ENCODE assay signal across 29 cellular contexts in genomic region chr6:118993358-118993757, GRCh38.
"Had no signal": no experiment of that assay in that cellular context is flagged by ENCODE, and none has a peak within 500 bp of the region (broad histone marks: within the 10 kb centered on the region; RNA-seq: fewer than 3 reads in every experiment).

No MANE protein-coding gene starts in this region.

- H3K4me1 ChIP-seq: neural progenitor cell, psoas muscle, spleen, suprapubic skin, testis, tibial artery, transverse colon, upper lobe of right lung, uterus had no signal

- H3K4me3 ChIP-seq: neural progenitor cell, pancreas, psoas muscle, skin epidermis, smooth muscle cell, spleen, suprapubic skin, testis, tibial artery, transverse colon, upper lobe of right lung, uterus had no signal

- H3K4me3 Mint-ChIP-seq: naive thymus-derived CD4-positive, alpha-beta T cell; natural killer cell; nephron; neural progenitor cell; stimulated activated memory B cell treated with anti-CD40 and anti-IgM and Interleukin-4, amounts not matched to agents 10 μg/mL and 1 μg/mL and 100 μg/mL, for 72 hours; stimulated activated naive CD8-positive, alpha-beta T cell treated with anti-CD3 and anti-CD28 coated beads, Interleukin-15, amount 100 ng/mL, for 72 hours; type B pancreatic cell had no signal

- FAIRE-seq: pancreas had no signal

- H3K27me3 ChIP-seq: neural progenitor cell, pancreas, spleen, suprapubic skin, testis, tibial artery, transverse colon, upper lobe of right lung, uterus had no signal

- H3K9me3 ChIP-seq: pancreas, psoas muscle, spleen, suprapubic skin, testis, tibial artery, transverse colon, upper lobe of right lung, uterus had no signal

- DNase-seq: naive thymus-derived CD4-positive, alpha-beta T cell; natural killer cell; occipital lobe; pancreas; psoas muscle; right cardiac atrium; spleen; stimulated activated CD4-positive, alpha-beta T cell treated with anti-CD3 and anti-CD28 coated beads, Interleukin-12 subunit alpha, Interleukin-12 subunit beta, amount 100 ng/mL, for 4 hours; stimulated activated CD4-positive, alpha-beta T cell treated with anti-CD3 and anti-CD28 coated beads, Interleukin-1b, Interleukin-23, amount 100 ng/mL, for 48 hours; stimulated activated CD4-positive, alpha-beta T cell treated with anti-CD3 and anti-CD28 coated beads, Interleukin-4, amount 100 ng/mL, for 1 hour; stimulated activated CD4-positive, alpha-beta T cell treated with anti-CD3 and anti-CD28 coated beads, Interleukin-4, amount 100 ng/mL, for 4 hours; stimulated activated CD8-positive, alpha-beta memory T cell treated with anti-CD3 and anti-CD28 coated beads, Interleukin-4, amount 100 ng/mL, for 48 hours; stimulated activated naive CD4-positive, alpha-beta T cell; stimulated activated naive CD8-positive, alpha-beta T cell treated with anti-CD3 and anti-CD28 coated beads, Interleukin-15, amount 100 ng/mL, for 72 hours; stimulated activated naive CD8-positive, alpha-beta T cell treated with anti-CD3 and anti-CD28 coated beads, Interleukin-15, Interleukin-2, amounts not matched to agents 100 U/mL and 50 U/mL, for 24 hours; substantia nigra; testis; tibial artery; transverse colon; upper lobe of right lung; uterus had no signal

- H3K9me3 Mint-ChIP-seq: naive thymus-derived CD4-positive, alpha-beta T cell; natural killer cell; nephron; neural progenitor cell; stimulated activated memory B cell treated with anti-CD40 and anti-IgM and Interleukin-4, amounts not matched to agents 10 μg/mL and 1 μg/mL and 100 μg/mL, for 72 hours; stimulated activated naive CD8-positive, alpha-beta T cell treated with anti-CD3 and anti-CD28 coated beads, Interleukin-15, amount 100 ng/mL, for 72 hours; type B pancreatic cell had no signal

- H3K4me2 ChIP-seq: neural progenitor cell, smooth muscle cell had no signal

- H3K36me3 ChIP-seq: neural progenitor cell, pancreas, spleen, suprapubic skin, tibial artery, transverse colon, upper lobe of right lung had no signal

- H3K36me3 Mint-ChIP-seq: natural killer cell; stimulated activated memory B cell treated with anti-CD40 and anti-IgM and Interleukin-4, amounts not matched to agents 10 μg/mL and 1 μg/mL and 100 μg/mL, for 72 hours; type B pancreatic cell had no signal

- ATAC-seq: naive thymus-derived CD4-positive, alpha-beta T cell; natural killer cell; pancreas; psoas muscle; right cardiac atrium; sciatic nerve; stimulated activated memory B cell treated with anti-CD40 and anti-IgM and Interleukin-4, amounts not matched to agents 10 μg/mL and 1 μg/mL and 100 μg/mL, for 72 hours; stimulated activated naive CD8-positive, alpha-beta T cell treated with anti-CD3 and anti-CD28 coated beads, Interleukin-15, amount 100 ng/mL, for 72 hours; stimulated activated naive CD8-positive, alpha-beta T cell treated with anti-CD3 and anti-CD28 coated beads, Interleukin-15, Interleukin-2, amounts not matched to agents 100 U/mL and 50 U/mL, for 24 hours; upper lobe of right lung had no signal

- H3K27ac Mint-ChIP-seq: naive thymus-derived CD4-positive, alpha-beta T cell; natural killer cell; nephron; neural progenitor cell; stimulated activated memory B cell treated with anti-CD40 and anti-IgM and Interleukin-4, amounts not matched to agents 10 μg/mL and 1 μg/mL and 100 μg/mL, for 72 hours; stimulated activated naive CD8-positive, alpha-beta T cell treated with anti-CD3 and anti-CD28 coated beads, Interleukin-15, amount 100 ng/mL, for 72 hours; type B pancreatic cell had no signal

- H2AFZ ChIP-seq: neural progenitor cell had no signal

- H3K9ac ChIP-seq: neural progenitor cell had no signal

- H3K27ac ChIP-seq: neural progenitor cell, pancreas, psoas muscle, skin epidermis, spleen, suprapubic skin, testis, tibial artery, transverse colon, upper lobe of right lung, uterus had no signal

- H3K4me1 Mint-ChIP-seq: natural killer cell; nephron; stimulated activated memory B cell treated with anti-CD40 and anti-IgM and Interleukin-4, amounts not matched to agents 10 μg/mL and 1 μg/mL and 100 μg/mL, for 72 hours; stimulated activated naive CD8-positive, alpha-beta T cell treated with anti-CD3 and anti-CD28 coated beads, Interleukin-15, amount 100 ng/mL, for 72 hours had no signal

- H3K27me3 Mint-ChIP-seq: naive thymus-derived CD4-positive, alpha-beta T cell; stimulated activated memory B cell treated with anti-CD40 and anti-IgM and Interleukin-4, amounts not matched to agents 10 μg/mL and 1 μg/mL and 100 μg/mL, for 72 hours; stimulated activated naive CD8-positive, alpha-beta T cell treated with anti-CD3 and anti-CD28 coated beads, Interleukin-15, amount 100 ng/mL, for 72 hours; type B pancreatic cell had no signal
